Comparison of ENCODE assay signal across 30 cellular contexts in genomic region chr2:106108791-106109190, GRCh38.
"Had no signal": no experiment of that assay in that cellular context is flagged by ENCODE, and none has a peak within 500 bp of the region (broad histone marks: within the 10 kb centered on the region; RNA-seq: fewer than 3 reads in every experiment).

No MANE protein-coding gene starts in this region.

- H3K36me3 ChIP-seq: MG63 had no signal

- H3K27ac ChIP-seq: KMS-11 had no signal

- H3K4me2 ChIP-seq: KMS-11 had no signal

- DNase-seq: Karpas-422, MG63, MM.1S, MV-4-11, NCI-H1048, NCI-H1092, NCI-H1092 treated with DMSO at 0.1 percent for 48 hours, NCI-H1105, NCI-H1105 treated with DMSO at 0.1 percent for 48 hours, NCI-H1417 treated with DMSO at 0.1 percent for 48 hours, NCI-H1436, NCI-H1436 treated with DMSO at 0.1 percent for 48 hours, NCI-H146, NCI-H1694, NCI-H187, NCI-H187 treated with DMSO at 0.1 percent for 48 hours, NCI-H1930, NCI-H2029, NCI-H2029 treated with DMSO at 0.1 percent for 48 hours, NCI-H2081, NCI-H2081 treated with DMSO at 0.1 percent for 48 hours, NCI-H2107, NCI-H2171, NCI-H2227 treated with DMSO at 0.1 percent for 48 hours, NCI-H226, NCI-H345, NCI-H446, NCI-H446 treated with DMSO at 0.1 percent for 48 hours, NCI-H510A had no signal

- H3K27me3 ChIP-seq: MG63 had no signal

- H3K9ac ChIP-seq: KMS-11 had no signal

- H3K9me3 ChIP-seq: MG63 had no signal

- H3K4me3 ChIP-seq: MG63 had no signal
